In genomic region chr4:88803600-88804096, GRCh38 we compare ENCODE assay signal across 9 cellular contexts.
DNase-seq lines count a peak whose midpoint lies in the region; ATAC-seq and TF ChIP-seq lines count a peak whose summit lies in the region.
"Had no signal": no experiment of that assay in that cellular context is flagged by ENCODE, and none has a peak within 500 bp of the region (broad histone marks: within the 10 kb centered on the region; RNA-seq: fewer than 3 reads in every experiment).

No MANE protein-coding gene starts in this region.

- H3K27me3 ChIP-seq in PC-3 (ENCODE audit: low read length) (no peaks in the 10 kb centered on the region), foreskin keratinocyte (no peaks in the 10 kb centered on the region), thyroid gland (no peaks in the 10 kb centered on the region)

- H3K4me2 ChIP-seq in PC-3 (ENCODE audit: low read length) = no peak overlapping the region

- TF ChIP-seq POLR2A in thyroid gland (IDR thresholded peaks at IDR 0.05) = no peak

- no TSS peak for BruUV-seq in PC-3 (replicated peaks; lab: Mats Ljungman, UMichigan)

- H3F3A ChIP-seq in PC-3 (ENCODE audit: low read length, unreplicated experiment) = no peaks in the 10 kb centered on the region

- peak; percentile 11 for DNase-seq in activated CD4-positive, alpha-beta T cell treated with anti-CD3 and anti-CD28 coated beads, Interleukin-2, amount 10 ng/mL, durations not matched to agents 7 days and 5 days
- no peak for DNase-seq in activated CD4-positive, alpha-beta T cell treated with anti-CD3 and anti-CD28 coated beads for 1 hour
- DNase-seq in PC-3 (peak; percentile 93), foreskin keratinocyte (peak; percentile 46 to 62), thyroid gland (no peak), NCI-H187 (lab: John Stamatoyannopoulos, UW) (no peak), COR-L47 (lab: John Stamatoyannopoulos, UW) (no peak)

- H3K36me3 Mint-ChIP-seq in activated CD4-positive, alpha-beta T cell treated with anti-CD3 and anti-CD28 coated beads, Interleukin-2, amount 10 ng/mL, durations not matched to agents 7 days and 5 days (ENCODE audit: low read depth) = peaks cover 5% of the 10 kb centered on the region

- no peak overlapping the region for H3K9ac ChIP-seq in PC-3 (ENCODE audit: low read length)

- H3K4me3 ChIP-seq in PC-3 (ENCODE audit: low read length) = no peak overlapping the region
- H3K4me3 ChIP-seq in thyroid gland (replicated peaks in 1 of 3) = no peak overlapping the region

- peak; percentile 81 for ATAC-seq in HG02870 (IDR thresholded peaks at IDR 0.05; ENCODE audit: unreplicated experiment)
- peak; percentile 94 for ATAC-seq in PC-3
- no peak for ATAC-seq in foreskin keratinocyte

- intact Hi-C loops in PC-3 (cut with micrococcal nuclease) = no loop called here
- intact Hi-C loops in thyroid gland (cut with DNase I) = no loop called here

- H3K9me3 ChIP-seq in PC-3 (ENCODE audit: low read length) = no peaks in the 10 kb centered on the region
- no peaks in the 10 kb centered on the region for H3K9me3 ChIP-seq in thyroid gland

- H3K4me1 ChIP-seq in PC-3 (ENCODE audit: insufficient read depth, low read length) (peaks cover 6% of the 10 kb centered on the region; the same call in 1 of the 2 replicates), foreskin keratinocyte (peaks cover 6% of the 10 kb centered on the region), thyroid gland (peaks cover 27 to 33% of the 10 kb centered on the region in 2 donors)

- H3K27ac Mint-ChIP-seq in activated CD4-positive, alpha-beta T cell treated with anti-CD3 and anti-CD28 coated beads, Interleukin-2, amount 10 ng/mL, durations not matched to agents 7 days and 5 days = no peak overlapping the region

- H3K4me1 Mint-ChIP-seq in activated CD4-positive, alpha-beta T cell treated with anti-CD3 and anti-CD28 coated beads, Interleukin-2, amount 10 ng/mL, durations not matched to agents 7 days and 5 days = peaks cover 11% of the 10 kb centered on the region

- H3K9me3 Mint-ChIP-seq in activated CD4-positive, alpha-beta T cell treated with anti-CD3 and anti-CD28 coated beads, Interleukin-2, amount 10 ng/mL, durations not matched to agents 7 days and 5 days = no peaks in the 10 kb centered on the region
- H3K9me3 Mint-ChIP-seq: CD4-positive, CD25-positive, alpha-beta regulatory T cell had no signal

- H4K20me1 ChIP-seq in PC-3 (ENCODE audit: low read length) = no peaks in the 10 kb centered on the region

- no peaks in the 10 kb centered on the region for H3K79me2 ChIP-seq in PC-3 (ENCODE audit: low read length)

- H3K4me3 Mint-ChIP-seq in activated CD4-positive, alpha-beta T cell treated with anti-CD3 and anti-CD28 coated beads, Interleukin-2, amount 10 ng/mL, durations not matched to agents 7 days and 5 days = no peak overlapping the region
- H3K4me3 Mint-ChIP-seq: CD4-positive, CD25-positive, alpha-beta regulatory T cell had no signal

- CTCF ChIA-PET in activated CD4-positive, alpha-beta T cell treated with anti-CD3 and anti-CD28 coated beads, Interleukin-2, amount 10 ng/mL, durations not matched to agents 7 days and 5 days (lab: Charles Lee) = no interaction called here
- CTCF ChIA-PET in PC-3 (lab: Charles Lee) = no interaction called here

- H3K36me3 ChIP-seq in PC-3 (ENCODE audit: low read depth, low read length) (no peaks in the 10 kb centered on the region), thyroid gland (no peaks in the 10 kb centered on the region)

- POLR2A ChIA-PET in activated CD4-positive, alpha-beta T cell treated with anti-CD3 and anti-CD28 coated beads, Interleukin-2, amount 10 ng/mL, durations not matched to agents 7 days and 5 days (lab: Charles Lee) = no interaction called here
- POLR2A ChIA-PET in PC-3 (lab: Charles Lee; ENCODE audit: unreplicated experiment) = no interaction called here

- no peaks in the 10 kb centered on the region for H3K9me2 ChIP-seq in PC-3 (replicated peaks; ENCODE audit: low read length)

- no peak overlapping the region for H2AFZ ChIP-seq in PC-3 (ENCODE audit: low read length)

- H3K27me3 Mint-ChIP-seq in activated CD4-positive, alpha-beta T cell treated with anti-CD3 and anti-CD28 coated beads, Interleukin-2, amount 10 ng/mL, durations not matched to agents 7 days and 5 days = peaks cover 24% of the 10 kb centered on the region
- H3K27me3 Mint-ChIP-seq: CD4-positive, CD25-positive, alpha-beta regulatory T cell had no signal

- H3K27ac ChIP-seq in PC-3 (ENCODE audit: low read length) = peak overlapping the region; percentile 51
- no peak overlapping the region for H3K27ac ChIP-seq in foreskin keratinocyte
- peak overlapping the region in 2 of 3 donors; percentile 5 to 52 for H3K27ac ChIP-seq in thyroid gland

- TF ChIP-seq CTCF in PC-3 (conservative IDR thresholded peaks at IDR 0.05; ENCODE audit: low read depth, low read length) = no peak
- TF ChIP-seq CTCF in foreskin keratinocyte (conservative IDR thresholded peaks at IDR 0.05) = no peak
- no peak for TF ChIP-seq CTCF in thyroid gland (IDR thresholded peaks at IDR 0.05)

- 73 to 78% methylated on average over 5 of the region's 5 CpGs for WGBS in thyroid gland, 2 donors

Comparison
In these comparisons a context has a peak if more than half of its experiments do, and no peak if none do; other contexts are left out.
1. DNase-seq: peak in activated CD4-positive, alpha-beta T cell treated with anti-CD3 and anti-CD28 coated beads, Interleukin-2, amount 10 ng/mL, durations not matched to agents 7 days and 5 days (single experiment), PC-3 (single experiment) and foreskin keratinocyte (2 of 2); none in activated CD4-positive, alpha-beta T cell treated with anti-CD3 and anti-CD28 coated beads for 1 hour (single experiment), thyroid gland (0 of 2), NCI-H187 (0 of 2) and COR-L47 (single experiment).